Comparison of ENCODE assay signal across 12 cellular contexts in genomic region chr18:48153641-48154481, GRCh38.
DNase-seq lines count a peak whose midpoint lies in the region; ATAC-seq, FAIRE-seq and TF ChIP-seq lines count a peak whose summit lies in the region.
"Had no signal": no experiment of that assay in that cellular context is flagged by ENCODE, and none has a peak within 500 bp of the region (broad histone marks: within the 10 kb centered on the region; RNA-seq: fewer than 3 reads in every experiment).

No MANE protein-coding gene starts in this region.

- H3K36me3 Mint-ChIP-seq in endothelial cell (ENCODE audit: low read depth, unreplicated experiment): no peaks in the 10 kb centered on the region
- no peaks in the 10 kb centered on the region for H3K36me3 Mint-ChIP-seq in activated T-cell treated with anti-CD3 and anti-CD28 coated beads, Interleukin-2, amount 50 U/mL, for 24 hours (ENCODE audit: low read depth)

- TF ChIP-seq EP300 in HepG2 (IDR thresholded peaks at IDR 0.05; ENCODE audit: low read depth in 2 of 2, low read length in 2 of 2) (0 out of 4 replicates have a peak, but pooled peaks of 1 of the 2 experiments have one; percentile 16), HepG2 (CRISPR knock-in tag; IDR thresholded peaks at IDR 0.05; ENCODE audit: borderline replicate concordance) (peak; percentile 19; the same call in 1 of the 2 replicates)

- 0% methylated on average over 3 of the region's 7 CpGs for WGBS in HepG2 (ENCODE audit: low lambda C conversion rate)

- no peak overlapping the region for H3K27ac Mint-ChIP-seq in endothelial cell (ENCODE audit: unreplicated experiment)
- H3K27ac Mint-ChIP-seq in activated T-cell treated with anti-CD3 and anti-CD28 coated beads, Interleukin-2, amount 50 U/mL, for 24 hours: no peak overlapping the region
- H3K27ac Mint-ChIP-seq: activated B cell treated with CpG ODN at 0.5 μM for 24 hours had no signal

- no peak overlapping the region for H3K4me3 ChIP-seq in coronary artery
- H3K4me3 ChIP-seq in HepG2 (replicated peaks in 1 of 3; ENCODE audit: insufficient read depth in 1 of 3, low read depth in 2 of 3, low read length in 3 of 3): peak overlapping the region in 1 of 3 experiments; percentile 29; a peak in 1 of 6 replicates
- H3K4me3 ChIP-seq in upper lobe of right lung: no peak overlapping the region
- H3K4me3 ChIP-seq: SJCRH30 had no signal

- no peak for TF ChIP-seq RAD21 in HepG2 (CRISPR knock-in tag; IDR thresholded peaks at IDR 0.05)

- H3K36me3 ChIP-seq in HepG2 (replicated peaks in 1 of 2; ENCODE audit: control insufficient read depth in 1 of 2, insufficient read depth in 2 of 2, low read length in 2 of 2) (no peaks in the 10 kb centered on the region), upper lobe of right lung (no peaks in the 10 kb centered on the region)
- H3K36me3 ChIP-seq: SJCRH30 had no signal

- in situ Hi-C loops in HepG2 (cut with HindIII; ENCODE audit: extremely low pct_ligation_motif_present, low pct_unique_long_range_greater_than_20kb): no loop called here

- TF ChIP-seq CTCF in coronary artery (IDR thresholded peaks at IDR 0.05) (no peak), HepG2 (CRISPR knock-in tag; IDR thresholded peaks at IDR 0.05) (no peak), upper lobe of right lung (IDR thresholded peaks at IDR 0.05) (no peak), endothelial cell (IDR thresholded peaks at IDR 0.05; ENCODE audit: unreplicated experiment) (no peak)

- peak overlapping the region; percentile 59 for H3K4me2 ChIP-seq in HepG2 (ENCODE audit: low read depth, low read length)

- intact Hi-C loops in HepG2 (cut with micrococcal nuclease; ENCODE audit: unreplicated experiment) (no loop called here), upper lobe of right lung (cut with DNase I) (no loop called here)

- ATAC-seq in HepG2 (peak; percentile 98), upper lobe of right lung (peak; percentile 82)
- no peak for ATAC-seq in stimulated activated naive CD8-positive, alpha-beta T cell treated with anti-CD3 and anti-CD28 coated beads, Interleukin-15, Interleukin-2, amounts not matched to agents 100 U/mL and 50 U/mL, for 24 hours

- H3K9ac ChIP-seq in HepG2 (ENCODE audit: insufficient read depth, low read depth, low read length): no peak overlapping the region

- no peaks in the 10 kb centered on the region for H3K4me1 Mint-ChIP-seq in endothelial cell (ENCODE audit: unreplicated experiment)
- no peaks in the 10 kb centered on the region for H3K4me1 Mint-ChIP-seq in activated T-cell treated with anti-CD3 and anti-CD28 coated beads, Interleukin-2, amount 50 U/mL, for 24 hours (ENCODE audit: low read depth)
- H3K4me1 Mint-ChIP-seq: activated B cell treated with CpG ODN at 0.5 μM for 24 hours had no signal

- CTCF ChIA-PET in HepG2 (lab: Yijun Ruan, JAX; ENCODE audit: low intra/inter-chr PET ratio, low total read pairs): no interaction called here

- H3K79me2 ChIP-seq in HepG2 (ENCODE audit: insufficient read depth, low read length): no peaks in the 10 kb centered on the region

- no TSS peak for BruUV-seq in HepG2 (replicated peaks; lab: Mats Ljungman, UMichigan)

- peak; percentile 60 for DNase-seq in LHCN-M2 (ENCODE audit: low read depth)
- no peak for DNase-seq in coronary artery (ENCODE audit: low spot score)
- DNase-seq in HepG2 (ENCODE audit: low spot score): peak; percentile 73
- DNase-seq in upper lobe of right lung: no peak
- no peak for DNase-seq in activated CD8-positive, alpha-beta memory T cell treated with anti-CD3 and anti-CD28 coated beads for 24 hours
- no peak for DNase-seq in stimulated activated naive CD8-positive, alpha-beta T cell treated with anti-CD3 and anti-CD28 coated beads, Interleukin-15, Interleukin-2, amounts not matched to agents 100 U/mL and 50 U/mL, for 24 hours
- no peak for DNase-seq in endothelial cell (ENCODE audit: low spot score)
- no peak for DNase-seq in activated T-cell treated with anti-CD3 and anti-CD28 coated beads, Interleukin-2, amount 50 U/mL, for 24 hours
- DNase-seq: activated B cell treated with CpG ODN at 0.5 μM for 24 hours, glutamatergic neuron, midbrain, SJCRH30 had no signal

- H3K9me3 ChIP-seq in HepG2 (ENCODE audit: low read length): no peaks in the 10 kb centered on the region
- no peaks in the 10 kb centered on the region for H3K9me3 ChIP-seq in upper lobe of right lung
- H3K9me3 ChIP-seq: SJCRH30 had no signal

- H3K9me3 Mint-ChIP-seq in endothelial cell (ENCODE audit: unreplicated experiment): no peaks in the 10 kb centered on the region
- H3K9me3 Mint-ChIP-seq in activated T-cell treated with anti-CD3 and anti-CD28 coated beads, Interleukin-2, amount 50 U/mL, for 24 hours: no peaks in the 10 kb centered on the region
- H3K9me3 Mint-ChIP-seq: activated B cell treated with CpG ODN at 0.5 μM for 24 hours had no signal

- H2AFZ ChIP-seq in HepG2 (ENCODE audit: low read length): no peak overlapping the region

- peaks cover 37% of the 10 kb centered on the region for H3K4me1 ChIP-seq in HepG2 (ENCODE audit: insufficient read depth, low read length)
- H3K4me1 ChIP-seq in upper lobe of right lung: peaks cover 13% of the 10 kb centered on the region
- H3K4me1 ChIP-seq: SJCRH30 had no signal

- H3K4me3 Mint-ChIP-seq in endothelial cell (ENCODE audit: unreplicated experiment): no peak overlapping the region
- H3K4me3 Mint-ChIP-seq in activated T-cell treated with anti-CD3 and anti-CD28 coated beads, Interleukin-2, amount 50 U/mL, for 24 hours: no peak overlapping the region
- H3K4me3 Mint-ChIP-seq: activated B cell treated with CpG ODN at 0.5 μM for 24 hours had no signal

- FAIRE-seq in HepG2 (lab: Jason Lieb, UNC): peak; percentile 91

- no peaks in the 10 kb centered on the region for H4K20me1 ChIP-seq in HepG2 (ENCODE audit: insufficient read depth, low read length)

- H3K27ac ChIP-seq in coronary artery (peak overlapping the region; percentile 19 to 24), HepG2 (ENCODE audit: extremely low read length, insufficient read depth, low read length) (peak overlapping the region; percentile 38), upper lobe of right lung (peak overlapping the region; percentile 30)
- H3K27ac ChIP-seq: SJCRH30 had no signal

- peaks cover 8% of the 10 kb centered on the region for H3K27me3 Mint-ChIP-seq in endothelial cell (ENCODE audit: unreplicated experiment)
- peaks cover 26% of the 10 kb centered on the region for H3K27me3 Mint-ChIP-seq in activated T-cell treated with anti-CD3 and anti-CD28 coated beads, Interleukin-2, amount 50 U/mL, for 24 hours

- TF ChIP-seq POLR2A in HepG2 (IDR thresholded peaks at IDR 0.05; ENCODE audit: insufficient read depth in 1 of 2, low read depth in 2 of 2, low read length in 2 of 2): no peak

- POLR2A ChIA-PET in HepG2 (lab: Yijun Ruan, JAX): interaction anchor here (1.0 to 1.6 kb wide), 3 partner anchors 9 to 14 kb away, joined by 4 to 9 read pairs (median 6); no protein-coding TSS in a partner anchor

- no peaks in the 10 kb centered on the region for H3K27me3 ChIP-seq in HepG2 (ENCODE audit: control insufficient read depth in 1 of 2, insufficient read depth in 2 of 2, low read length in 2 of 2)
- no peaks in the 10 kb centered on the region for H3K27me3 ChIP-seq in upper lobe of right lung
- H3K27me3 ChIP-seq: SJCRH30 had no signal

TF ChIP-seq in HepG2, 621 proteins besides CTCF, POLR2A, EP300 and RAD21 (continues in another document):
- TF ChIP-seq HINFP (CRISPR knock-in tag; IDR thresholded peaks at IDR 0.05; ENCODE audit: low read depth) (peak; percentile 63; the same call in 1 of the 2 replicates), GMEB1 (CRISPR knock-in tag; IDR thresholded peaks at IDR 0.05; ENCODE audit: borderline replicate concordance) (peak; percentile 39; the same call in 1 of the 2 replicates), BCL6 (CRISPR knock-in tag; IDR thresholded peaks at IDR 0.05) (peak; percentile 42), HIC2 (CRISPR knock-in tag; IDR thresholded peaks at IDR 0.05; ENCODE audit: low read depth) (peak; percentile 86)

Comparison
In these comparisons a context has a peak if more than half of its experiments do, and no peak if none do; other contexts are left out.
1. DNase-seq: peak in LHCN-M2 (single experiment) and HepG2 (single experiment); none in coronary artery (single experiment), upper lobe of right lung (single experiment), activated CD8-positive, alpha-beta memory T cell treated with anti-CD3 and anti-CD28 coated beads for 24 hours (single experiment), stimulated activated naive CD8-positive, alpha-beta T cell treated with anti-CD3 and anti-CD28 coated beads, Interleukin-15, Interleukin-2, amounts not matched to agents 100 U/mL and 50 U/mL, for 24 hours (single experiment), endothelial cell (single experiment) and activated T-cell treated with anti-CD3 and anti-CD28 coated beads, Interleukin-2, amount 50 U/mL, for 24 hours (single experiment).
2. Peak in every context shown above with its lines, with median percentiles within 50 percentile points of each other: H3K27ac ChIP-seq.